In the genomic region with DNA sequence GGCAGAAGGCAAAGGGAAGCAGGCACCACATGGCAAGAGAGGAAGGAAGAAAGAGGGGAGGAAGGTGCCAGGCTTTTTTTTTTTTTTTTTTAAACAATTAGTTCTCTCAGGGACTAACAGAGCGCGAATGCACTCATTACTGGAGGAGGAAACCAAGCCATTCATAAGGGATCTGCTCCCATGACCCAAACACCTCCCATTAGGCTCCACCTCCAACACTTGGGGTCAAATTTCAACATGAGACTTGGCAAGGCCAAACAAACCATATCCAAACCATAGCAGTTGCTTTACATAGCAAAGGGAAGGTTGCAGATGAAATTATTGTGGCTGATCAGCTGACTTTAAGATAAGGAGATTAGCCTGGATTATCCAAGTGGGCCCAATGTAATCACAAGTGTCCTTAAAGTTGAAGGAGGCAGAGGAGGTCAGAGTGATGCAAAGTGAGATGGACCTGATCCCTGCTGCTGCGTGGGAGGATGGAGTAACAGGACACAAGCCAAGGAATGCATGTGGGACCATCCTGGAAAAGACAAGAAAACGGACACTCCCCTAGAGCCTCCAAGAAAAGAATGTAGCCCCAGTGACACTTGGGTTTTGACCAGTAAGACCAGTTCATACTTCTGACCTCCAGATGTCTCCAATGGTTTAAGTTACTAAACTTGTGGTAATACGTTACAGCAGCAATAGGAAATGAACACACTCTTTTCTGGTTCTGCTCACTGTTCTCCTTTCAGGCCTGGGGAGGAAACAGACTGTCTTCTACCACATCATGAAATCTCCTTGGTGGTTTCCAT, we compare ENCODE assay signal across 10 cellular contexts.
DNase-seq lines count a peak whose midpoint lies in the region; ATAC-seq and TF ChIP-seq lines count a peak whose summit lies in the region.
"Had no signal": no experiment of that assay in that cellular context is flagged by ENCODE, and none has a peak within 500 bp of the region (broad histone marks: within the 10 kb centered on the region; RNA-seq: fewer than 3 reads in every experiment).

No MANE protein-coding gene starts in this region.

- H3K27ac ChIP-seq in OCI-LY7 (ENCODE audit: low read depth, low read length, poor library complexity, severe bottlenecking): no peak overlapping the region
- H3K27ac ChIP-seq: skin epidermis had no signal

- intact Hi-C loops in OCI-LY7 (cut with micrococcal nuclease; ENCODE audit: unreplicated experiment): no loop called here

- no peak overlapping the region for H2AFZ ChIP-seq in OCI-LY7 (ENCODE audit: low read length)

- H3K79me2 ChIP-seq in OCI-LY7 (ENCODE audit: insufficient read depth, low read depth, low read length): no peaks in the 10 kb centered on the region

- POLR2A ChIA-PET in OCI-LY7 (lab: Charles Lee): interaction anchor here (0.5 kb wide), 1 partner anchor 24 kb away, joined by 3 read pairs; no protein-coding TSS in a partner anchor

- ATAC-seq in HG02759 (IDR thresholded peaks at IDR 0.05; ENCODE audit: unreplicated experiment): no peak

- no peaks in the 10 kb centered on the region for H3K4me1 ChIP-seq in OCI-LY7 (ENCODE audit: insufficient read depth, low read length, poor library complexity, severe bottlenecking)

- CTCF ChIA-PET in OCI-LY7 (lab: Charles Lee; ENCODE audit: unreplicated experiment): no interaction called here

- H3K36me3 ChIP-seq in OCI-LY7 (ENCODE audit: insufficient read depth, low read length): no peaks in the 10 kb centered on the region

- no peak overlapping the region for H3K4me3 ChIP-seq in OCI-LY7 (ENCODE audit: low read depth, low read length, poor library complexity, severe bottlenecking)
- H3K4me3 ChIP-seq: skin epidermis had no signal

- no TSS peak for BruUV-seq in OCI-LY7 (replicated peaks; lab: Mats Ljungman, UMichigan)

- no peak overlapping the region for H3K4me2 ChIP-seq in OCI-LY7 (ENCODE audit: low read length)

- H3K9me3 ChIP-seq in OCI-LY7 (ENCODE audit: low read length): no peaks in the 10 kb centered on the region

- DNase-seq in SIG-M5 treated with dmso at 0.1 percent for 504 hours (lab: John Stamatoyannopoulos, UW; ENCODE audit: unreplicated experiment) (peak; percentile 85), SIG-M5 (lab: John Stamatoyannopoulos, UW) (no peak), OCI-LY7 (ENCODE audit: low spot score) (peak; percentile 1), fibroblast of the conjunctiva (ENCODE audit: low read depth) (peak; percentile 27), stromal cell of bone marrow (ENCODE audit: low read depth) (peak; percentile 43), NCI-H1092 treated with DMSO at 0.1 percent for 48 hours (lab: John Stamatoyannopoulos, UW) (no peak), SHP77 treated with DMSO at 0.1 percent for 48 hours (lab: John Stamatoyannopoulos, UW) (no peak)
- DNase-seq: midbrain had no signal

- TF ChIP-seq CTCF in OCI-LY7 (conservative IDR thresholded peaks at IDR 0.05; ENCODE audit: low read length): no peak

- H4K20me1 ChIP-seq in OCI-LY7 (ENCODE audit: insufficient read depth, low read length): no peaks in the 10 kb centered on the region

- no peaks in the 10 kb centered on the region for H3K9me2 ChIP-seq in OCI-LY7 (ENCODE audit: insufficient read depth, low read length)

Comparison
In these comparisons a context has a peak if more than half of its experiments do, and no peak if none do; other contexts are left out.
1. DNase-seq: peak in SIG-M5 treated with dmso at 0.1 percent for 504 hours (single experiment), OCI-LY7 (single experiment), fibroblast of the conjunctiva (single experiment) and stromal cell of bone marrow (single experiment); none in SIG-M5 (single experiment), NCI-H1092 treated with DMSO at 0.1 percent for 48 hours (single experiment) and SHP77 treated with DMSO at 0.1 percent for 48 hours (single experiment).